9 cellular contexts compared by ENCODE assay signal in the genomic region with DNA sequence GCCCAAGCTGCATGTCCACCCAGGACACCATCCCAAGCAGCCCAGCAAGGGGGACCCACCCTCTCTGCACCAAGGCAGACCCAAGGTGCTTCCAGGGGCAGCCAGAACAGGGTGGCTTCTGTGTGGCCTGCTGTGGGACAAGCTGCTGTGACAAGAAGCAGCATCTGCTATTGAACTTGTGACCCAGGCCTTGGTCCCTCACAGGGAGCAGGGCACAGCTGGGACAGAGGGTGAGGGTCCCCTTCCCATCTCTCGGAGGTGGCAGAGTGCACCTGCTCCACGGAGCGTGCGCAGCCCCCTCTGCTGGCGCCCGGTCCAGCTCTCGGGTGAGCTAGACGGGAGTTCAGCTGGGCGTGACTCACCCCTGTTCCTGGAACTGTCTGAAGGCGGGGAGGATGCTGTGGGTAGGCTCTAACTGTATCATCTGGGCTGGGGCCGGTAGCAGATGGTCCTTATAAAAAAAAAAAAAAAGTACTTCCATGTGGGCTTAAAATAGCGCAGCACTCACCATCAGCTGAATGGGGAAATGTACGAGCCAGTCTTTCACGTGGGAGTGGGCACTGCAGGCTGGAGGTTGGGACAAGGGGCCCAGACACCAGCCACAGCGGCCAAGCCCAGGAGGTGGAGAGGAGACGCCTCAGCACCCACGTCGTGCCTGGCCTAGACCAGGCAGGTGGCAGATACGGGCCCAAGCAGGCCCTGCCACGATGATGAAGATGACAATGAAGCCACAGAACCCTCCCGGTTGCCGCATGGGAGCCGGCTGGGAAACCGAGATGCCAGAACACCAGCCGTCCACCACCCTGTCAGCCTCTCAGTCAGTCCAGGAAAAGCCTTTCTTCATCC.
DNase-seq lines count a peak whose midpoint lies in the region; ATAC-seq lines count a peak whose summit lies in the region.
"Had no signal": no experiment of that assay in that cellular context is flagged by ENCODE, and none has a peak within 500 bp of the region (broad histone marks: within the 10 kb centered on the region; RNA-seq: fewer than 3 reads in every experiment).

No MANE protein-coding gene starts in this region.

- WGBS in right cardiac atrium, result 55% methylated on average over 25 of the region's 25 CpGs

- no peaks in the 10 kb centered on the region for H3K36me3 Mint-ChIP-seq in CD8-positive, alpha-beta memory T cell

- H3K27ac Mint-ChIP-seq in CD8-positive, alpha-beta memory T cell, result peak overlapping the region; percentile 87 to 99 (median 96)

- CTCF ChIA-PET in CD8-positive, alpha-beta memory T cell (lab: Charles Lee), result interaction anchor here (0.7 to 2.3 kb wide), 15 partner anchors 9 to 1339 kb away, joined by 3 to 13 read pairs (median 4); partner anchors contain the start of gene ID2

- DNase-seq in CD8-positive, alpha-beta memory T cell, result peak; percentile 26 to 87 (median 74)
- peak; percentile 82 to 86 for DNase-seq in SJCRH30
- peak; percentile 82 for DNase-seq in activated gamma-delta T cell treated with anti-CD3 and anti-CD28 coated beads, Interleukin-2, amount 50 U/mL, for 16 hours (ENCODE audit: low read depth)
- peak; percentile 65 to 84 (median 83) for DNase-seq in right cardiac atrium
- peak; percentile 94 for DNase-seq in stimulated activated CD4-positive, alpha-beta T cell treated with anti-CD3 and anti-CD28 coated beads, Interleukin-15, amount 100 ng/mL, for 24 hours
- DNase-seq in NCI-H2029 (lab: John Stamatoyannopoulos, UW), result no peak

- no peaks in the 10 kb centered on the region for H3K36me3 ChIP-seq in CD8-positive, alpha-beta memory T cell (ENCODE audit: insufficient read depth, low read length)
- no peaks in the 10 kb centered on the region for H3K36me3 ChIP-seq in SJCRH30

- H3K9me3 Mint-ChIP-seq in CD8-positive, alpha-beta memory T cell, result no peaks in the 10 kb centered on the region

- no peaks in the 10 kb centered on the region for H3K9me3 ChIP-seq in CD8-positive, alpha-beta memory T cell (ENCODE audit: low read length)
- H3K9me3 ChIP-seq in SJCRH30 (replicated peaks) (no peaks in the 10 kb centered on the region), right cardiac atrium (ENCODE audit: control insufficient read depth, low read length) (no peaks in the 10 kb centered on the region)

- intact Hi-C loops in right cardiac atrium (cut with DNase I), result loop anchor here in 1 of 4 donors (5.0 kb wide), 1 partner anchor 122 kb away; no protein-coding TSS in a partner anchor

- H3K27me3 ChIP-seq in CD8-positive, alpha-beta memory T cell (ENCODE audit: insufficient read depth, low read length, poor library complexity, severe bottlenecking), result no peaks in the 10 kb centered on the region
- no peaks in the 10 kb centered on the region for H3K27me3 ChIP-seq in SJCRH30
- no peaks in the 10 kb centered on the region for H3K27me3 ChIP-seq in right cardiac atrium (ENCODE audit: control insufficient read depth, insufficient read depth)

- peak overlapping the region; percentile 37 to 92 (median 54) for H3K4me3 Mint-ChIP-seq in CD8-positive, alpha-beta memory T cell

- H3K4me1 Mint-ChIP-seq in CD8-positive, alpha-beta memory T cell, result peaks cover 68 to 73% (median 69%) of the 10 kb centered on the region in 3 donors

- H3K27me3 Mint-ChIP-seq in CD8-positive, alpha-beta memory T cell, result no peaks in the 10 kb centered on the region

- no peak overlapping the region for H3K27ac ChIP-seq in CD8-positive, alpha-beta memory T cell (ENCODE audit: low read depth, low read length)
- H3K27ac ChIP-seq in SJCRH30 (peak overlapping the region; percentile 89), right cardiac atrium (ENCODE audit: low read length) (no peak overlapping the region)
- H3K27ac ChIP-seq: VCaP had no signal

- POLR2A ChIA-PET in CD8-positive, alpha-beta memory T cell (lab: Charles Lee), result interaction anchor here (0.7 to 2.5 kb wide), 5 partner anchors 29 to 871 kb away, joined by 3 to 8 read pairs (median 7); partner anchors contain the start of gene ID2

- no peak overlapping the region for H3K4me3 ChIP-seq in CD8-positive, alpha-beta memory T cell (ENCODE audit: low read length)
- no peak overlapping the region for H3K4me3 ChIP-seq in SJCRH30
- H3K4me3 ChIP-seq in right cardiac atrium (ENCODE audit: low read length), result no peak overlapping the region

- ATAC-seq in GM19452 (IDR thresholded peaks at IDR 0.05; ENCODE audit: unreplicated experiment) (peak; percentile 50), HG03469 (IDR thresholded peaks at IDR 0.05; ENCODE audit: unreplicated experiment) (peak; percentile 38), right cardiac atrium (peak; percentile 48 to 74)

- peaks cover 54% of the 10 kb centered on the region for H3K4me1 ChIP-seq in CD8-positive, alpha-beta memory T cell (ENCODE audit: insufficient read depth, low read length)
- H3K4me1 ChIP-seq in SJCRH30 (peaks cover 43% of the 10 kb centered on the region), right cardiac atrium (ENCODE audit: control insufficient read depth, insufficient read depth, low read length) (peaks cover 7% of the 10 kb centered on the region)
